8 cellular contexts compared by ENCODE assay signal in genomic region chr1:52602328-52603300, GRCh38. TPM values are rescaled to one million over a fixed set of nuclear protein-coding genes. Genes with fewer than 3 reads are reported as not detected.
DNase-seq lines count a peak whose midpoint lies in the region; ATAC-seq and TF ChIP-seq lines count a peak whose summit lies in the region.

Gene GPX7 (plus strand): TSS chr1:52602371. CDS start chr1:52602410, 39 bp downstream.

- no peaks in the 10 kb centered on the region for H3K9me3 ChIP-seq in cardiac muscle cell (ENCODE audit: low read depth)
- H3K9me3 ChIP-seq in parathyroid adenoma (ENCODE audit: control insufficient read depth, low read length) = no peaks in the 10 kb centered on the region
- H3K9me3 ChIP-seq in testis = no peaks in the 10 kb centered on the region

- H3K36me3 ChIP-seq in cardiac muscle cell = no peaks in the 10 kb centered on the region
- no peaks in the 10 kb centered on the region for H3K36me3 ChIP-seq in parathyroid adenoma (ENCODE audit: control insufficient read depth, insufficient read depth, low read length)
- H3K36me3 ChIP-seq in testis (ENCODE audit: low read depth, missing control alignments) = no peaks in the 10 kb centered on the region

- no peak for TF ChIP-seq CTCF in cardiac muscle cell (IDR thresholded peaks at IDR 0.05; ENCODE audit: low read depth, low read length)
- TF ChIP-seq CTCF in parathyroid adenoma (IDR thresholded peaks at IDR 0.05) = no peak
- no peak for TF ChIP-seq CTCF in testis (IDR thresholded peaks at IDR 0.05)

- H3K4me2 ChIP-seq in parathyroid adenoma (ENCODE audit: low read length) = peak within 1 kb of the TSS; percentile 76

- H3K9me3 Mint-ChIP-seq in activated naive CD4-positive, alpha-beta T cell treated with anti-CD3 and anti-CD28 coated beads, Interleukin-2, amount 50 U/mL, for 24 hours = no peaks in the 10 kb centered on the region

- H3K4me3 Mint-ChIP-seq in activated naive CD4-positive, alpha-beta T cell treated with anti-CD3 and anti-CD28 coated beads, Interleukin-2, amount 50 U/mL, for 24 hours = peak within 1 kb of the TSS; percentile 92

- H3K4me1 ChIP-seq in cardiac muscle cell (ENCODE audit: low read depth) (no peaks in the 10 kb centered on the region), parathyroid adenoma (no peaks in the 10 kb centered on the region), testis (peaks cover 17% of the 10 kb centered on the region)

- peak within 1 kb of the TSS; percentile 1 for H3K4me3 ChIP-seq in cardiac muscle cell
- peak within 1 kb of the TSS; percentile 49 for H3K4me3 ChIP-seq in parathyroid adenoma (ENCODE audit: low read depth, low read length)
- peak within 1 kb of the TSS; percentile 64 to 65 for H3K4me3 ChIP-seq in testis

- peaks cover 49% of the 10 kb centered on the region for H3K4me1 Mint-ChIP-seq in activated naive CD4-positive, alpha-beta T cell treated with anti-CD3 and anti-CD28 coated beads, Interleukin-2, amount 50 U/mL, for 24 hours

- peak within 1 kb of the TSS; percentile 96 for H3K27ac Mint-ChIP-seq in activated naive CD4-positive, alpha-beta T cell treated with anti-CD3 and anti-CD28 coated beads, Interleukin-2, amount 50 U/mL, for 24 hours

- no peaks in the 10 kb centered on the region for H3K79me2 ChIP-seq in parathyroid adenoma

- intact Hi-C loops in testis (cut with DNase I; ENCODE audit: low total_unique reads) = no loop called here

- TF ChIP-seq POLR2A in testis (IDR thresholded peaks at IDR 0.05) = no peak

- H3K27me3 ChIP-seq in cardiac muscle cell (peaks cover 17% of the 10 kb centered on the region), parathyroid adenoma (ENCODE audit: control insufficient read depth, insufficient read depth, low read length) (no peaks in the 10 kb centered on the region), testis (no peaks in the 10 kb centered on the region)

- DNase-seq in GM19238 (ENCODE audit: insufficient read length, low spot score) = peak; percentile 37
- DNase-seq in RPMI8226 = peak; percentile 65
- peak; percentile 44 to 68 for DNase-seq in cardiac muscle cell (ENCODE audit: low read depth in 1 of 2, low spot score in 1 of 2)
- DNase-seq in testis = peak; percentile 58

- WGBS in testis, 2 donors = 2 to 7% methylated on average over 41 to 85 of the region's 90 CpGs

- ATAC-seq in GM19467 (IDR thresholded peaks at IDR 0.05; ENCODE audit: unreplicated experiment) = no peak
- ATAC-seq in GM21619 (IDR thresholded peaks at IDR 0.05; ENCODE audit: unreplicated experiment) = no peak

- peak within 1 kb of the TSS; percentile 87 for H2AFZ ChIP-seq in parathyroid adenoma

- H3K36me3 Mint-ChIP-seq in activated naive CD4-positive, alpha-beta T cell treated with anti-CD3 and anti-CD28 coated beads, Interleukin-2, amount 50 U/mL, for 24 hours = peaks cover 6% of the 10 kb centered on the region

- H3K9ac ChIP-seq in parathyroid adenoma = peak within 1 kb of the TSS; percentile 67

- H3K27ac ChIP-seq in cardiac muscle cell (no peak within 1 kb of the TSS), parathyroid adenoma (peak within 1 kb of the TSS; percentile 68), testis (peak within 1 kb of the TSS; percentile 72 to 92)

- no peaks in the 10 kb centered on the region for H3K27me3 Mint-ChIP-seq in activated naive CD4-positive, alpha-beta T cell treated with anti-CD3 and anti-CD28 coated beads, Interleukin-2, amount 50 U/mL, for 24 hours

RNA-seq across cellular contexts. Expression of gene GPX7, which starts in this region (rescaled TPM):
- total RNA-seq in cardiac muscle cell (38.8 and 45.0 TPM in 2 replicates), testis (10 to 100 TPM; 23.2 to 26.6 TPM)
- polyA plus RNA-seq in cardiac muscle cell (14.4 and 30.5 TPM in 2 replicates), testis (ENCODE audit: insufficient read depth, low read depth, low replicate concordance) (14.5 TPM)

Comparison
In these comparisons a context has a peak if more than half of its experiments do, and no peak if none do; other contexts are left out.
1. H3K4me3 ChIP-seq: peak in every context shown above with its lines; median percentile 64 in testis; 49 in parathyroid adenoma; 1 in cardiac muscle cell.